In genomic region chr5:90307386-90308181, GRCh38 we compare ENCODE assay signal across 27 cellular contexts.
"Had no signal": no experiment of that assay in that cellular context is flagged by ENCODE, and none has a peak within 500 bp of the region (broad histone marks: within the 10 kb centered on the region; RNA-seq: fewer than 3 reads in every experiment).

No MANE protein-coding gene starts in this region.

- H3K4me1 ChIP-seq: esophagus muscularis mucosa, gastroesophageal sphincter, prostate gland, thyroid gland had no signal

- DNase-seq: activated B cell treated with CpG ODN at 0.5 μM for 24 hours; activated CD4-positive, alpha-beta T cell treated with anti-CD3 and anti-CD28 coated beads, Interleukin-2, amount 50 U/mL, for 1 hour; activated CD8-positive, alpha-beta T cell treated with anti-CD3 and anti-CD28 coated beads for 36 hours; activated T-cell treated with anti-CD3 and anti-CD28 coated beads, Interleukin-2, amount 50 U/mL, for 4 hours; anterior cingulate cortex; body of pancreas; cortex of kidney; endodermal cell; hippocampal formation; left cardiac atrium; mammary epithelial cell; naive B cell; nephron progenitor cell; ovary; retina; sigmoid colon; stimulated activated CD4-positive, alpha-beta T cell treated with anti-CD3 and anti-CD28 coated beads, Interleukin-15, amount 100 ng/mL, for 24 hours; stimulated activated CD4-positive, alpha-beta T cell treated with anti-CD3 and anti-CD28 coated beads, Interleukin-2, amount 100 ng/mL, for 24 hours; stimulated activated naive B cell treated with anti-CD40 and anti-IgM and Interleukin-4, amounts not matched to agents 10 μg/mL and 1 μg/mL and 100 μg/mL, for 72 hours; stomach; T-helper 1 cell; thyroid gland; upper lobe of left lung had no signal

- H3K36me3 ChIP-seq: esophagus muscularis mucosa, gastroesophageal sphincter, neutrophil, ovary, prostate gland, sigmoid colon, stomach, thyroid gland, upper lobe of left lung had no signal

- H3K27me3 ChIP-seq: body of pancreas, esophagus muscularis mucosa, gastroesophageal sphincter, neutrophil, ovary, sigmoid colon, stomach, thyroid gland, upper lobe of left lung had no signal

- H3K4me3 ChIP-seq: body of pancreas, esophagus muscularis mucosa, gastroesophageal sphincter, ovary, prostate gland, sigmoid colon, stomach, thyroid gland, upper lobe of left lung had no signal

- H3K9me3 ChIP-seq: body of pancreas, esophagus muscularis mucosa, gastroesophageal sphincter, neutrophil, ovary, prostate gland, sigmoid colon, stomach, thyroid gland, upper lobe of left lung had no signal

- H3K27ac ChIP-seq: body of pancreas, esophagus muscularis mucosa, gastroesophageal sphincter, neutrophil, ovary, prostate gland, sigmoid colon, stomach, thyroid gland, upper lobe of left lung had no signal
